15 cellular contexts compared by ENCODE assay signal in the genomic region with DNA sequence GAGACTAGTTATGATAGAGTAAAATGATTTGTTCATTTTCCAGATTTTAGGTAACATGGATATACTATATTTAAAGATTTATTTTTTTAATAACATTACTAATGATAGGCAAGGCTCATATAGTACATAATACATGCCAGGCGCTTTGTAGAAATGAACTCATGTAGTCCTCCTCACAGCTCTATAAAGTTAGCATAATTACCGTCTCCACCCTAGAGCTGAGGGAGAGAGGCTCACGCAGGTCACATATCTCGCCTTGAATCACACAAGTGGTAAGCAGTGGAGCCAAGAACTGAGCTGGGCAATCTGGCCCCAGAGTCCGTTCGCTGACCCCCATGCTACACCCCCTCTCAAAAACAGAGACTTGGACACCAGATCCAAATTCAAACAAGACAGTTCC.
DNase-seq lines count a peak whose midpoint lies in the region; ATAC-seq, FAIRE-seq and TF ChIP-seq lines count a peak whose summit lies in the region.
"Had no signal": no experiment of that assay in that cellular context is flagged by ENCODE, and none has a peak within 500 bp of the region (broad histone marks: within the 10 kb centered on the region; RNA-seq: fewer than 3 reads in every experiment).

No MANE protein-coding gene starts in this region.

- H3K23me2 ChIP-seq in H1 (ENCODE audit: low read depth, low read length) = no peaks in the 10 kb centered on the region

- H3F3A ChIP-seq in neural progenitor cell (ENCODE audit: low read depth) = peaks cover 4% of the 10 kb centered on the region

- 0 out of 2 replicates have a peak overlapping the region, but pooled peaks have one; percentile 28 for H2AK5ac ChIP-seq in H1 (ENCODE audit: low read depth, low read length)

- H4K91ac ChIP-seq in H1 (replicated peaks; ENCODE audit: insufficient read length, low read length) = no peak overlapping the region

- POLR2A ChIA-PET in H1 (lab: Charles Lee; ENCODE audit: partially characterized antibody) = no interaction called here

- no peak overlapping the region for H3K27ac ChIP-seq in H1 (ENCODE audit: low read depth, low read length)
- H3K27ac ChIP-seq in neural progenitor cell = no peak overlapping the region

- TF ChIP-seq EP300 in H1 (IDR thresholded peaks at IDR 0.05; ENCODE audit: borderline replicate concordance in 1 of 2, low read depth in 2 of 2, low read length in 2 of 2) = no peak

- H3K56ac ChIP-seq in H1 (replicated peaks; ENCODE audit: insufficient read length, low read depth, low read length) = no peak overlapping the region

- H3K27me3 ChIP-seq in H1 (replicated peaks in 1 of 4; ENCODE audit: control insufficient read depth in 3 of 4, extremely low read depth in 1 of 4, insufficient read depth in 3 of 4, low read length in 3 of 4) (peaks cover 0 to 4% (median 0%) of the 10 kb centered on the region in 4 experiments; a peak in 1 of 7 replicates), neural progenitor cell (peaks cover 31% of the 10 kb centered on the region)

- 70% methylated on average over 6 of the region's 6 CpGs; no CpG with 5 or more reads in 1 of the 2 experiments for WGBS in H1 (ENCODE audit: extremely low coverage in 1 of 2, insufficient coverage in 1 of 2, insufficient read length in 1 of 2, insufficient replicate concordance in 2 of 2, low coverage in 1 of 2, low lambda C conversion rate in 2 of 2, missing lambda C conversion rate in 1 of 2), 2 experiments

- peaks cover 11% of the 10 kb centered on the region for H3K36me3 Mint-ChIP-seq in neural progenitor cell

- H4K8ac ChIP-seq in H1 (ENCODE audit: extremely low read depth, insufficient read depth, low read length) = no peak overlapping the region

- no peak overlapping the region for H4K5ac ChIP-seq in H1 (ENCODE audit: insufficient read length, low read depth, low read length)

- H3K9me3 ChIP-seq in H1 (ENCODE audit: insufficient read depth in 2 of 2, low read depth in 1 of 2, low read length in 1 of 2) (peaks cover 3 to 7% of the 10 kb centered on the region in 2 experiments; a peak in 3 of 4 replicates), neural progenitor cell (ENCODE audit: low read depth) (no peaks in the 10 kb centered on the region)

- CTCF ChIA-PET in H1 (lab: Charles Lee; ENCODE audit: partially characterized antibody) = no interaction called here

- no peak overlapping the region for H3K4ac ChIP-seq in H1 (replicated peaks; ENCODE audit: insufficient read length, low read depth, low read length)

- peaks cover 31% of the 10 kb centered on the region for H3K4me1 Mint-ChIP-seq in neural progenitor cell

- no peak overlapping the region for H3K9ac ChIP-seq in H1 (replicated peaks in 1 of 4; ENCODE audit: extremely low read depth in 1 of 4, low read depth in 3 of 4, low read length in 3 of 4)
- H3K9ac ChIP-seq in neural progenitor cell = no peak overlapping the region

- H3K4me3 ChIP-seq in H1 (ENCODE audit: extremely low read depth in 1 of 4, insufficient read depth in 2 of 4, low read depth in 3 of 4, low read length in 4 of 4) = no peak overlapping the region
- no peak overlapping the region for H3K4me3 ChIP-seq in neural progenitor cell

- TF ChIP-seq POLR2A in H1 (IDR thresholded peaks at IDR 0.05; ENCODE audit: control extremely low read depth in 1 of 2, low read depth in 2 of 2, low read length in 2 of 2) = no peak

- peak overlapping the region; percentile 60 for H3K27ac Mint-ChIP-seq in neural progenitor cell
- H3K27ac Mint-ChIP-seq: CD8-positive, alpha-beta T cell; IgD-negative memory B cell had no signal

- no peak for TF ChIP-seq CTCF in H1 (IDR thresholded peaks at IDR 0.05; ENCODE audit: control extremely low read depth in 1 of 3, insufficient read depth in 1 of 3, low read depth in 1 of 3, low read length in 3 of 3)
- TF ChIP-seq CTCF in neural progenitor cell (IDR thresholded peaks at IDR 0.05) = no peak

- no peak overlapping the region for H3K18ac ChIP-seq in H1 (ENCODE audit: extremely low read depth, low read length)

- H3K23ac ChIP-seq in H1 (ENCODE audit: insufficient read length) = no peak overlapping the region

- no peak overlapping the region for H2BK20ac ChIP-seq in H1 (ENCODE audit: low read length)

- no peak for TF ChIP-seq RAD21 in H1 (IDR thresholded peaks at IDR 0.05 in 1 of 2, conservative IDR thresholded peaks at IDR 0.05 in 1 of 2; ENCODE audit: low read depth in 2 of 2, low read length in 2 of 2)

- H3K4me1 ChIP-seq in H1 (replicated peaks in 1 of 4; ENCODE audit: control insufficient read depth in 3 of 4, insufficient read depth in 4 of 4, low read length in 3 of 4) (peaks cover 0 to 11% (median 9%) of the 10 kb centered on the region in 4 experiments; a peak in 6 of 7 replicates), neural progenitor cell (peaks cover 14% of the 10 kb centered on the region)

- peak; percentile 12 for DNase-seq in NCI-H69 (lab: John Stamatoyannopoulos, UW)
- DNase-seq in H1 (ENCODE audit: low read depth in 1 of 2, low spot score in 2 of 2) = no peak
- no peak for DNase-seq in neural progenitor cell (ENCODE audit: low spot score)
- DNase-seq in left ventricle myocardium superior = no peak
- DNase-seq: CD8-positive, alpha-beta T cell; COR-L47; DMS53; GF-D8 had no signal

- no peak overlapping the region for H2BK5ac ChIP-seq in H1 (ENCODE audit: low read depth, low read length)

- FAIRE-seq in H1 (lab: Jason Lieb, UNC) = no peak
- FAIRE-seq: D721Med, GM19239, H54 had no signal

- no peaks in the 10 kb centered on the region for H3K79me1 ChIP-seq in H1 (ENCODE audit: low read depth, low read length)

- no peak overlapping the region for H3K4me2 ChIP-seq in H1 (ENCODE audit: insufficient read depth in 1 of 2, low read depth in 2 of 2, low read length in 2 of 2)
- H3K4me2 ChIP-seq in neural progenitor cell = no peak overlapping the region

- no peaks in the 10 kb centered on the region for H4K20me1 ChIP-seq in H1 (replicated peaks in 1 of 2; ENCODE audit: control insufficient read depth in 1 of 2, insufficient read depth in 2 of 2, low read length in 2 of 2)
- H4K20me1 ChIP-seq in neural progenitor cell (ENCODE audit: low read depth) = no peaks in the 10 kb centered on the region

- no peak for ATAC-seq in GM21423 (IDR thresholded peaks at IDR 0.05; ENCODE audit: unreplicated experiment)
- no peak for ATAC-seq in HG03097 (IDR thresholded peaks at IDR 0.05; ENCODE audit: low FRiP score, unreplicated experiment)
- no peak for ATAC-seq in left ventricle myocardium superior
- ATAC-seq: CD8-positive, alpha-beta T cell had no signal

- intact Hi-C loops in left ventricle myocardium superior (cut with micrococcal nuclease) = no loop called here

- no peak overlapping the region for H3K14ac ChIP-seq in H1 (ENCODE audit: insufficient read length)

- no peak overlapping the region for H3K4me3 Mint-ChIP-seq in neural progenitor cell
- H3K4me3 Mint-ChIP-seq: CD14-positive monocyte; CD8-positive, alpha-beta T cell; IgD-negative memory B cell had no signal

- no peak overlapping the region for H2BK120ac ChIP-seq in H1 (replicated peaks; ENCODE audit: low read depth, low read length)

- peaks cover 19% of the 10 kb centered on the region for H3K9me3 Mint-ChIP-seq in neural progenitor cell

- no peak overlapping the region for H2BK15ac ChIP-seq in H1 (ENCODE audit: low read length)

- H2AFZ ChIP-seq in H1 (ENCODE audit: low read length) (no peak overlapping the region), neural progenitor cell (replicated peaks) (no peak overlapping the region)

- no peaks in the 10 kb centered on the region for H3K36me3 ChIP-seq in H1 (ENCODE audit: control insufficient read depth in 2 of 4, insufficient read depth in 4 of 4, low read length in 3 of 4)
- no peaks in the 10 kb centered on the region for H3K36me3 ChIP-seq in neural progenitor cell

- H2BK12ac ChIP-seq in H1 (ENCODE audit: low read depth, low read length) = no peak overlapping the region

- no peaks in the 10 kb centered on the region for H3K79me2 ChIP-seq in H1 (ENCODE audit: control insufficient read depth in 1 of 2, insufficient read depth in 2 of 2, low read length in 2 of 2)
- H3K79me2 ChIP-seq in neural progenitor cell (ENCODE audit: low read depth) = no peaks in the 10 kb centered on the region

- H3K27me3 Mint-ChIP-seq in neural progenitor cell (ENCODE audit: insufficient read depth, low read depth) = peaks cover 8% of the 10 kb centered on the region

TF ChIP-seq in H1, 55 proteins besides CTCF, POLR2A, EP300 and RAD21 (continues in another document):
- TF ChIP-seq CTBP2 (IDR thresholded peaks at IDR 0.05; ENCODE audit: borderline replicate concordance, insufficient read depth, insufficient read length, low read length) (no peak), EZH2 (IDR thresholded peaks at IDR 0.05; ENCODE audit: low read depth, low read length, severe bottlenecking) (no peak), SP2 (IDR thresholded peaks at IDR 0.05; ENCODE audit: low read length) (no peak), PHF8 (conservative IDR thresholded peaks at IDR 0.05; ENCODE audit: low read depth, low read length) (no peak), CEBPB (IDR thresholded peaks at IDR 0.05; ENCODE audit: low read depth, low read length) (no peak), CBX5 (IDR thresholded peaks at IDR 0.05; ENCODE audit: low read depth, low read length) (no peak), BACH1 (IDR thresholded peaks at IDR 0.05; ENCODE audit: low read length) (no peak), ASH2L (IDR thresholded peaks at IDR 0.05; ENCODE audit: low read length) (no peak), SUZ12 (IDR thresholded peaks at IDR 0.05; ENCODE audit: low read length) (no peak), TCF12 (IDR thresholded peaks at IDR 0.05; ENCODE audit: low read depth, low read length) (no peak), KDM1A (IDR thresholded peaks at IDR 0.05; ENCODE audit: borderline replicate concordance, low read length) (no peak)
- TF ChIP-seq, protein P1, sequence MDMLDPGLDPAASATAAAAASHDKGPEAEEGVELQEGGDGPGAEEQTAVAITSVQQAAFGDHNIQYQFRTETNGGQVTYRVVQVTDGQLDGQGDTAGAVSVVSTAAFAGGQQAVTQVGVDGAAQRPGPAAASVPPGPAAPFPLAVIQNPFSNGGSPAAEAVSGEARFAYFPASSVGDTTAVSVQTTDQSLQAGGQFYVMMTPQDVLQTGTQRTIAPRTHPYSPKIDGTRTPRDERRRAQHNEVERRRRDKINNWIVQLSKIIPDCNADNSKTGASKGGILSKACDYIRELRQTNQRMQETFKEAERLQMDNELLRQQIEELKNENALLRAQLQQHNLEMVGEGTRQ (IDR thresholded peaks at IDR 0.05; ENCODE audit: low read length) = no peak
- TF ChIP-seq, protein P2, sequence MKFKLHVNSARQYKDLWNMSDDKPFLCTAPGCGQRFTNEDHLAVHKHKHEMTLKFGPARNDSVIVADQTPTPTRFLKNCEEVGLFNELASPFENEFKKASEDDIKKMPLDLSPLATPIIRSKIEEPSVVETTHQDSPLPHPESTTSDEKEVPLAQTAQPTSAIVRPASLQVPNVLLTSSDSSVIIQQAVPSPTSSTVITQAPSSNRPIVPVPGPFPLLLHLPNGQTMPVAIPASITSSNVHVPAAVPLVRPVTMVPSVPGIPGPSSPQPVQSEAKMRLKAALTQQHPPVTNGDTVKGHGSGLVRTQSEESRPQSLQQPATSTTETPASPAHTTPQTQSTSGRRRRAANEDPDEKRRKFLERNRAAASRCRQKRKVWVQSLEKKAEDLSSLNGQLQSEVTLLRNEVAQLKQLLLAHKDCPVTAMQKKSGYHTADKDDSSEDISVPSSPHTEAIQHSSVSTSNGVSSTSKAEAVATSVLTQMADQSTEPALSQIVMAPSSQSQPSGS (IDR thresholded peaks at IDR 0.05; ENCODE audit: low read length) = no peak
